ENCODE assay signal across 10 cellular contexts in genomic region chr2:239216614-239217273, GRCh38.
DNase-seq lines count a peak whose midpoint lies in the region; ATAC-seq and TF ChIP-seq lines count a peak whose summit lies in the region.
"Had no signal": no experiment of that assay in that cellular context is flagged by ENCODE, and none has a peak within 500 bp of the region (broad histone marks: within the 10 kb centered on the region; RNA-seq: fewer than 3 reads in every experiment).

No MANE protein-coding gene starts in this region.

- CTCF ChIA-PET in OCI-LY7 (lab: Charles Lee; ENCODE audit: unreplicated experiment) = interaction anchor here (0.6 kb wide), 1 partner anchor 22 kb away, joined by 4 read pairs; no protein-coding TSS in a partner anchor

- H3K9me2 ChIP-seq in OCI-LY7 (ENCODE audit: insufficient read depth, low read length) = no peaks in the 10 kb centered on the region

- peak; percentile 18 for DNase-seq in left ventricle myocardium superior
- no peak for DNase-seq in left ventricle myocardium inferior
- peak; percentile 71 for DNase-seq in activated effector memory CD4-positive, alpha-beta T cell treated with anti-CD3 and anti-CD28 coated beads, Interleukin-2, amount 50 U/mL, for 16 hours
- no peak for DNase-seq in vagina (ENCODE audit: extremely low spot score in 2 of 2)
- no peak for DNase-seq in NCI-H187 treated with DMSO at 0.1 percent for 48 hours (lab: John Stamatoyannopoulos, UW)
- no peak for DNase-seq in OCI-LY7 (ENCODE audit: low spot score)
- DNase-seq in NCI-H510A treated with DMSO at 0.1 percent for 48 hours (lab: John Stamatoyannopoulos, UW) = no peak
- DNase-seq: glutamatergic neuron had no signal

- H3K4me2 ChIP-seq in OCI-LY7 (ENCODE audit: low read length) = no peak overlapping the region
- H3K4me2 ChIP-seq: GM23338 had no signal

- H3K79me2 ChIP-seq in OCI-LY7 (ENCODE audit: insufficient read depth, low read depth, low read length) = no peaks in the 10 kb centered on the region

- no peak for ATAC-seq in left ventricle myocardium superior
- ATAC-seq: GM23338 had no signal

- H3K4me3 ChIP-seq in left ventricle myocardium inferior = no peak overlapping the region
- H3K4me3 ChIP-seq in neutrophil (ENCODE audit: low read depth in 1 of 2, low read length in 1 of 2) = peak overlapping the region in 1 of 2 experiments; percentile 25
- H3K4me3 ChIP-seq in vagina = no peak overlapping the region
- no peak overlapping the region for H3K4me3 ChIP-seq in OCI-LY7 (ENCODE audit: low read depth, low read length, poor library complexity, severe bottlenecking)
- H3K4me3 ChIP-seq: GM23338 had no signal

- H3K9me3 ChIP-seq in left ventricle myocardium inferior (replicated peaks) = no peaks in the 10 kb centered on the region
- no peaks in the 10 kb centered on the region for H3K9me3 ChIP-seq in neutrophil
- H3K9me3 ChIP-seq in vagina = no peaks in the 10 kb centered on the region
- H3K9me3 ChIP-seq in OCI-LY7 (ENCODE audit: low read length) = no peaks in the 10 kb centered on the region

- H3K4me1 ChIP-seq in left ventricle myocardium inferior = peaks cover 66% of the 10 kb centered on the region
- peaks cover 62 to 83% of the 10 kb centered on the region in 2 experiments for H3K4me1 ChIP-seq in neutrophil (ENCODE audit: control insufficient read depth in 1 of 2, insufficient read depth in 1 of 2, low read depth in 1 of 2, low read length in 1 of 2)
- peaks cover 53% of the 10 kb centered on the region for H3K4me1 ChIP-seq in vagina
- no peaks in the 10 kb centered on the region for H3K4me1 ChIP-seq in OCI-LY7 (ENCODE audit: insufficient read depth, low read length, poor library complexity, severe bottlenecking)

- no peak for TF ChIP-seq POLR2A in vagina (IDR thresholded peaks at IDR 0.05)

- H3K27ac ChIP-seq in left ventricle myocardium inferior (replicated peaks) (no peak overlapping the region), neutrophil (peak overlapping the region; percentile 71), vagina (peak overlapping the region; percentile 1), OCI-LY7 (ENCODE audit: low read depth, low read length, poor library complexity, severe bottlenecking) (no peak overlapping the region)

- no peaks in the 10 kb centered on the region; the same call in 1 of the 2 replicates for H4K20me1 ChIP-seq in OCI-LY7 (ENCODE audit: insufficient read depth, low read length)

- intact Hi-C loops in left ventricle myocardium superior (cut with micrococcal nuclease) = no loop called here
- intact Hi-C loops in left ventricle myocardium inferior (cut with micrococcal nuclease) = no loop called here
- intact Hi-C loops in vagina (cut with DNase I) = no loop called here
- intact Hi-C loops in OCI-LY7 (cut with micrococcal nuclease; ENCODE audit: unreplicated experiment) = no loop called here

- no peak for TF ChIP-seq CTCF in left ventricle myocardium inferior (IDR thresholded peaks at IDR 0.05; ENCODE audit: borderline replicate concordance)
- no peak for TF ChIP-seq CTCF in neutrophil (IDR thresholded peaks at IDR 0.05)
- TF ChIP-seq CTCF in vagina (IDR thresholded peaks at IDR 0.05) = no peak
- TF ChIP-seq CTCF in OCI-LY7 (conservative IDR thresholded peaks at IDR 0.05; ENCODE audit: low read length) = no peak

- no peaks in the 10 kb centered on the region for H3K36me3 ChIP-seq in left ventricle myocardium inferior
- peaks cover 5% of the 10 kb centered on the region for H3K36me3 ChIP-seq in neutrophil
- no peaks in the 10 kb centered on the region for H3K36me3 ChIP-seq in vagina
- no peaks in the 10 kb centered on the region for H3K36me3 ChIP-seq in OCI-LY7 (ENCODE audit: insufficient read depth, low read length)

- H2AFZ ChIP-seq in OCI-LY7 (ENCODE audit: low read length) = no peak overlapping the region
- H2AFZ ChIP-seq: GM23338 had no signal

- no peaks in the 10 kb centered on the region for H3K27me3 ChIP-seq in left ventricle myocardium inferior (ENCODE audit: low read depth)
- no peaks in the 10 kb centered on the region for H3K27me3 ChIP-seq in neutrophil
- H3K27me3 ChIP-seq in vagina = no peaks in the 10 kb centered on the region

- POLR2A ChIA-PET in OCI-LY7 (lab: Charles Lee) = interaction anchor here (0.7 to 0.9 kb wide), 2 partner anchors 33 to 1397 kb away, joined by 3 read pairs; no protein-coding TSS in a partner anchor

- no TSS peak for BruUV-seq in OCI-LY7 (replicated peaks; lab: Mats Ljungman, UMichigan)

Comparison
In these comparisons a context has a peak if more than half of its experiments do, and no peak if none do; other contexts are left out.
1. DNase-seq: peak in left ventricle myocardium superior (single experiment) and activated effector memory CD4-positive, alpha-beta T cell treated with anti-CD3 and anti-CD28 coated beads, Interleukin-2, amount 50 U/mL, for 16 hours (single experiment); none in left ventricle myocardium inferior (single experiment), vagina (0 of 2), NCI-H187 treated with DMSO at 0.1 percent for 48 hours (single experiment), OCI-LY7 (single experiment) and NCI-H510A treated with DMSO at 0.1 percent for 48 hours (single experiment).
2. H3K27ac ChIP-seq: peak in neutrophil (single experiment) and vagina (single experiment); none in left ventricle myocardium inferior (single experiment) and OCI-LY7 (single experiment).